ENCODE assay signal across 34 cellular contexts in the genomic region with DNA sequence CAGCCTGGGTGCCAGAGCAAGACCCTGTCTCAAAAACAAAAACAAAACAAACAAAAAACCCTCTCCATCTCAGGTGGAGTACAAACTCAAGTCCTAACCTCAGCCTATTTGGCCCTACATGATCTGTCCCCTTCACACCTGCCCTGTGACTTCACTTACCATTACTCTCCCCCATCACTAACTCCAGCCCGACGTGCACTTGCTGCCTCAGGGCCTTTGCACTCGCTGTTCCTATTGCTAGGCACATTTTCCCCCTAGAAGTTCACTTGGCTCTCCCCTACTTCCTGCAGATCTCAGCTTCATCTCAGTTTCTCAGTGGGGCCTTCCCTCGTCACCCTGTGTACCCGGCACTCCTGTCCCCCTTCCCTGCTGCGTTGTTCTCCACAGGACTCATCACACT. TPM values are rescaled to one million over a fixed set of nuclear protein-coding genes. Genes with fewer than 3 reads are reported as not detected.
"Had no signal": no experiment of that assay in that cellular context is flagged by ENCODE, and none has a peak within 500 bp of the region (broad histone marks: within the 10 kb centered on the region; RNA-seq: fewer than 3 reads in every experiment).

No MANE protein-coding gene starts in this region.

- H3K36me3 ChIP-seq: adrenal gland, cardiac muscle cell, colonic mucosa, esophagus muscularis mucosa, gastrocnemius medialis, heart left ventricle, WERI-Rb-1 had no signal

- H3K4me1 ChIP-seq: colonic mucosa, gastrocnemius medialis had no signal

- H3K4me3 Mint-ChIP-seq: activated B cell treated with CpG ODN at 0.5 μM for 24 hours; activated CD8-positive, alpha-beta T cell treated with anti-CD3 and anti-CD28 coated beads for 36 hours; activated naive CD4-positive, alpha-beta T cell treated with anti-CD3 and anti-CD28 coated beads for 36 hours; activated naive CD4-positive, alpha-beta T cell treated with anti-CD3 and anti-CD28 coated beads, Interleukin-2, amount 50 U/mL, for 24 hours; activated naive CD8-positive, alpha-beta T cell treated with anti-CD3 and anti-CD28 coated beads for 36 hours; activated naive CD8-positive, alpha-beta T cell treated with anti-CD3 and anti-CD28 coated beads, Interleukin-2, amount 50 U/mL, for 24 hours; activated T-helper 1 cell treated with anti-CD3 and anti-CD28 coated beads, Interleukin-12 subunit alpha, Interleukin-12 subunit beta, Interleukin-2, Interleukin-4 antibody, amounts not matched to agents 30 ng/mL and 10 ng/mL and 1 ng/mL, durations not matched to agents 14 hours and 24 hours and 36 hours; T-helper 17 cell; T-helper 2 cell treated with Interferon-gamma antibody and Interleukin-4, amounts not matched to agents 5 μg/mL and 100 μg/mL, for 36 hours had no signal

- H3K27ac Mint-ChIP-seq: activated B cell treated with CpG ODN at 0.5 μM for 24 hours; activated CD8-positive, alpha-beta T cell treated with anti-CD3 and anti-CD28 coated beads for 36 hours; activated naive CD4-positive, alpha-beta T cell treated with anti-CD3 and anti-CD28 coated beads for 36 hours; activated naive CD4-positive, alpha-beta T cell treated with anti-CD3 and anti-CD28 coated beads, Interleukin-2, amount 50 U/mL, for 24 hours; activated naive CD8-positive, alpha-beta T cell treated with anti-CD3 and anti-CD28 coated beads for 36 hours; activated naive CD8-positive, alpha-beta T cell treated with anti-CD3 and anti-CD28 coated beads, Interleukin-2, amount 50 U/mL, for 24 hours; activated T-helper 1 cell treated with anti-CD3 and anti-CD28 coated beads, Interleukin-12 subunit alpha, Interleukin-12 subunit beta, Interleukin-2, Interleukin-4 antibody, amounts not matched to agents 30 ng/mL and 10 ng/mL and 1 ng/mL, durations not matched to agents 14 hours and 24 hours and 36 hours; activated T-helper 2 cell treated with anti-CD3 and anti-CD28 coated beads, Interferon-gamma antibody, Interleukin-2, Interleukin-4, amounts not matched to agents 10 μg/mL and 5 μg/mL and 100 μg/mL, durations not matched to agents 14 hours and 24 hours and 36 hours; T-helper 17 cell; T-helper 2 cell treated with Interferon-gamma antibody and Interleukin-4, amounts not matched to agents 5 μg/mL and 100 μg/mL, for 36 hours had no signal

- ATAC-seq: activated CD4-positive, CD25-positive, alpha-beta regulatory T cell treated with anti-CD3 and anti-CD28 coated beads, Interleukin-2, amount 50 U/mL, for 24 hours; activated CD8-positive, alpha-beta T cell treated with anti-CD3 and anti-CD28 coated beads for 36 hours; activated naive CD8-positive, alpha-beta T cell treated with anti-CD3 and anti-CD28 coated beads, Interleukin-2, amount 50 U/mL, for 24 hours; body of pancreas; foreskin keratinocyte; gastrocnemius medialis; heart left ventricle; T-helper 17 cell had no signal

- H3K27me3 ChIP-seq: adrenal gland, body of pancreas, colonic mucosa, esophagus muscularis mucosa, foreskin keratinocyte, gastrocnemius medialis, heart left ventricle had no signal

- H3K4me1 Mint-ChIP-seq: activated B cell treated with CpG ODN at 0.5 μM for 24 hours; activated naive CD4-positive, alpha-beta T cell treated with anti-CD3 and anti-CD28 coated beads, Interleukin-2, amount 50 U/mL, for 24 hours; activated naive CD8-positive, alpha-beta T cell treated with anti-CD3 and anti-CD28 coated beads for 36 hours; activated naive CD8-positive, alpha-beta T cell treated with anti-CD3 and anti-CD28 coated beads, Interleukin-2, amount 50 U/mL, for 24 hours; T-helper 17 cell had no signal

- H3K27ac ChIP-seq: adrenal gland, body of pancreas, cardiac muscle cell, colonic mucosa, esophagus muscularis mucosa, foreskin keratinocyte, gastrocnemius medialis, heart left ventricle, WERI-Rb-1 had no signal

- H3K36me3 Mint-ChIP-seq: activated naive CD4-positive, alpha-beta T cell treated with anti-CD3 and anti-CD28 coated beads, Interleukin-2, amount 50 U/mL, for 24 hours; activated naive CD8-positive, alpha-beta T cell treated with anti-CD3 and anti-CD28 coated beads for 36 hours had no signal

- H3K9me3 ChIP-seq: adrenal gland, body of pancreas, colonic mucosa, esophagus muscularis mucosa, gastrocnemius medialis, heart left ventricle had no signal

- DNase-seq: activated B cell treated with CpG ODN at 0.5 μM for 24 hours; activated CD4-positive, alpha-beta T cell treated with anti-CD3 and anti-CD28 coated beads for 48 hours; activated CD4-positive, alpha-beta T cell treated with anti-CD3 and anti-CD28 coated beads, Interleukin-2, amount 50 U/mL, for 1 hour; activated CD4-positive, alpha-beta T cell treated with anti-CD3 and anti-CD28 coated beads, Interleukin-2, amount 50 U/mL, for 48 hours; activated CD8-positive, alpha-beta memory T cell treated with anti-CD3 and anti-CD28 coated beads for 24 hours; activated CD8-positive, alpha-beta T cell treated with anti-CD3 and anti-CD28 coated beads for 36 hours; activated naive CD4-positive, alpha-beta T cell treated with anti-CD3 and anti-CD28 coated beads for 36 hours; activated naive CD8-positive, alpha-beta T cell treated with anti-CD3 and anti-CD28 coated beads for 36 hours; activated naive CD8-positive, alpha-beta T cell treated with anti-CD3 and anti-CD28 coated beads, Interleukin-2, amount 50 U/mL, for 24 hours; activated T-cell treated with anti-CD3 and anti-CD28 coated beads, Interleukin-2, amount 50 U/mL, for 48 hours; amygdala; aorta; body of pancreas; central memory CD4-positive, alpha-beta T cell; cerebellar nuclear complex; colonic mucosa; effector CD8-positive, alpha-beta T cell; erythroblast; foreskin keratinocyte; gastrocnemius medialis; glutamatergic neuron; heart left ventricle; T-helper 1 cell; T-helper 17 cell; T1000; WERI-Rb-1 had no signal

- H3K9me3 Mint-ChIP-seq: activated B cell treated with CpG ODN at 0.5 μM for 24 hours; activated CD8-positive, alpha-beta T cell treated with anti-CD3 and anti-CD28 coated beads for 36 hours; activated naive CD4-positive, alpha-beta T cell treated with anti-CD3 and anti-CD28 coated beads for 36 hours; activated naive CD4-positive, alpha-beta T cell treated with anti-CD3 and anti-CD28 coated beads, Interleukin-2, amount 50 U/mL, for 24 hours; activated naive CD8-positive, alpha-beta T cell treated with anti-CD3 and anti-CD28 coated beads for 36 hours; activated naive CD8-positive, alpha-beta T cell treated with anti-CD3 and anti-CD28 coated beads, Interleukin-2, amount 50 U/mL, for 24 hours; activated T-helper 1 cell treated with anti-CD3 and anti-CD28 coated beads, Interleukin-12 subunit alpha, Interleukin-12 subunit beta, Interleukin-2, Interleukin-4 antibody, amounts not matched to agents 30 ng/mL and 10 ng/mL and 1 ng/mL, durations not matched to agents 14 hours and 24 hours and 36 hours; activated T-helper 2 cell treated with anti-CD3 and anti-CD28 coated beads, Interferon-gamma antibody, Interleukin-2, Interleukin-4, amounts not matched to agents 10 μg/mL and 5 μg/mL and 100 μg/mL, durations not matched to agents 14 hours and 24 hours and 36 hours; T-helper 2 cell treated with Interferon-gamma antibody and Interleukin-4, amounts not matched to agents 5 μg/mL and 100 μg/mL, for 36 hours had no signal

- H3K4me3 ChIP-seq: adrenal gland, body of pancreas, cardiac muscle cell, colonic mucosa, esophagus muscularis mucosa, gastrocnemius medialis, heart left ventricle had no signal

RNA-seq across cellular contexts. Expression of a gene that starts 8.5 kb away (rescaled TPM):
- total RNA-seq: activated B cell treated with CpG ODN at 0.5 μM for 24 hours; activated CD8-positive, alpha-beta T cell treated with anti-CD3 and anti-CD28 coated beads for 36 hours; activated naive CD4-positive, alpha-beta T cell treated with anti-CD3 and anti-CD28 coated beads for 36 hours; activated naive CD8-positive, alpha-beta T cell treated with anti-CD3 and anti-CD28 coated beads for 36 hours; activated T-helper 1 cell treated with anti-CD3 and anti-CD28 coated beads, Interleukin-12 subunit alpha, Interleukin-12 subunit beta, Interleukin-2, Interleukin-4 antibody, amounts not matched to agents 30 ng/mL and 10 ng/mL and 1 ng/mL, durations not matched to agents 14 hours and 24 hours and 36 hours; activated T-helper 2 cell treated with anti-CD3 and anti-CD28 coated beads, Interferon-gamma antibody, Interleukin-2, Interleukin-4, amounts not matched to agents 10 μg/mL and 5 μg/mL and 100 μg/mL, durations not matched to agents 14 hours and 24 hours and 36 hours; foreskin keratinocyte; T-helper 17 cell had no signal

RNA-seq across cellular contexts. Expression of a gene that starts 21.3 kb away (rescaled TPM):
- total RNA-seq: activated B cell treated with CpG ODN at 0.5 μM for 24 hours; activated T-helper 1 cell treated with anti-CD3 and anti-CD28 coated beads, Interleukin-12 subunit alpha, Interleukin-12 subunit beta, Interleukin-2, Interleukin-4 antibody, amounts not matched to agents 30 ng/mL and 10 ng/mL and 1 ng/mL, durations not matched to agents 14 hours and 24 hours and 36 hours had no signal
